9 cellular contexts compared by ENCODE assay signal in the genomic region with DNA sequence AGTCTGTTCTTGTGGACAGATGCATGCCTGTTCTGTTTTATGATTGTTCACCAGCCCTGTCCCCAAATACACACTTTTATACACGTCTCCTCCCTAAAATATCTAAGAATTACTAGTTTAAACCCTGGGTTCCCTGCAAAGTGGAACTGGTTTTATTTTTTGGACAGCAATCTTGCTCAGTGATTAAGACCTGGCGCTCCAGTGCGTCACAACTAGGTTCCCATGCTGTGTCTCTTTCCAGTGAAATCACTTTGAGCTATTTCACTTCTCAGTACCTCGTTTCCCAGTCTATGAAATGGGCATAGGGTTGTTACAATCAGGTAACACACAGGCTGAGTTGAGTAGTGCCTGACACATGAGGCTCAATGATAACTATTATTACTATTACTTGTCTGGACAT. TPM values are rescaled to one million over a fixed set of nuclear protein-coding genes. Genes with fewer than 3 reads are reported as not detected.
DNase-seq lines count a peak whose midpoint lies in the region; ATAC-seq and TF ChIP-seq lines count a peak whose summit lies in the region.
"Had no signal": no experiment of that assay in that cellular context is flagged by ENCODE, and none has a peak within 500 bp of the region (broad histone marks: within the 10 kb centered on the region; RNA-seq: fewer than 3 reads in every experiment).

No MANE protein-coding gene starts in this region.

- H3K36me3 ChIP-seq in adipocyte (ENCODE audit: control insufficient read depth, insufficient read depth, low read length, severe bottlenecking) (peaks cover 14% of the 10 kb centered on the region), right lobe of liver (peaks cover 0 to 12% (median 0%) of the 10 kb centered on the region in 4 donors)

- no peaks in the 10 kb centered on the region for H3K27me3 Mint-ChIP-seq in activated T-cell treated with anti-CD3 and anti-CD28 coated beads, Interleukin-2, amount 50 U/mL, for 72 hours (ENCODE audit: low read depth)
- no peaks in the 10 kb centered on the region for H3K27me3 Mint-ChIP-seq in type B pancreatic cell

- H3K9me3 ChIP-seq in adipocyte (ENCODE audit: control insufficient read depth, low read length), result no peaks in the 10 kb centered on the region
- no peaks in the 10 kb centered on the region for H3K9me3 ChIP-seq in right lobe of liver

- no peaks in the 10 kb centered on the region for H3K9me3 Mint-ChIP-seq in activated T-cell treated with anti-CD3 and anti-CD28 coated beads, Interleukin-2, amount 50 U/mL, for 72 hours
- no peaks in the 10 kb centered on the region for H3K9me3 Mint-ChIP-seq in type B pancreatic cell

- H3K36me3 Mint-ChIP-seq in activated T-cell treated with anti-CD3 and anti-CD28 coated beads, Interleukin-2, amount 50 U/mL, for 72 hours (ENCODE audit: insufficient read depth in 2 of 2), result peaks cover 2 to 4% of the 10 kb centered on the region in 2 donors
- H3K36me3 Mint-ChIP-seq in type B pancreatic cell, result peaks cover 13% of the 10 kb centered on the region

- peak overlapping the region; percentile 89 for H3K27ac Mint-ChIP-seq in activated T-cell treated with anti-CD3 and anti-CD28 coated beads, Interleukin-2, amount 50 U/mL, for 72 hours
- peak overlapping the region; percentile 22 for H3K27ac Mint-ChIP-seq in type B pancreatic cell

- peaks cover 28% of the 10 kb centered on the region for H3K4me1 Mint-ChIP-seq in activated T-cell treated with anti-CD3 and anti-CD28 coated beads, Interleukin-2, amount 50 U/mL, for 72 hours (ENCODE audit: low read depth)
- H3K4me1 Mint-ChIP-seq in type B pancreatic cell (ENCODE audit: unreplicated experiment), result peaks cover 28% of the 10 kb centered on the region

- TF ChIP-seq CTCF in right lobe of liver (IDR thresholded peaks at IDR 0.05), result no peak
- TF ChIP-seq CTCF in type B pancreatic cell (conservative IDR thresholded peaks at IDR 0.05), result no peak

- WGBS in right lobe of liver (ENCODE audit: insufficient coverage, low coverage, low lambda C conversion rate, missing lambda C conversion rate), result 74% methylated on average over 4 of the region's 4 CpGs

- H3K9ac ChIP-seq in adipocyte (ENCODE audit: low read length), result peak overlapping the region; percentile 97

- no peak for TF ChIP-seq POLR2A in right lobe of liver (IDR thresholded peaks at IDR 0.05)

- H3K4me3 Mint-ChIP-seq in activated T-cell treated with anti-CD3 and anti-CD28 coated beads, Interleukin-2, amount 50 U/mL, for 72 hours, result peak overlapping the region; percentile 87 to 93
- peak overlapping the region; percentile 100 for H3K4me3 Mint-ChIP-seq in type B pancreatic cell

- H3K27ac ChIP-seq in right lobe of liver, result no peak overlapping the region

- ATAC-seq in activated T-cell treated with anti-CD3 and anti-CD28 coated beads, Interleukin-2, amount 50 U/mL, for 72 hours (replicated peaks in 1 of 2), result no peak
- ATAC-seq in right lobe of liver, result no peak

- intact Hi-C loops in right lobe of liver (cut with DNase I), result no loop called here

- H3K27me3 ChIP-seq in adipocyte (replicated peaks; ENCODE audit: control insufficient read depth, insufficient read depth, low read length) (no peaks in the 10 kb centered on the region), right lobe of liver (no peaks in the 10 kb centered on the region)

- no peak for DNase-seq in activated T-cell treated with anti-CD3 and anti-CD28 coated beads, Interleukin-2, amount 50 U/mL, for 72 hours
- DNase-seq in activated T-cell treated with anti-CD3 and anti-CD28 coated beads for 4 hours (no peak), adipocyte (ENCODE audit: low read depth) (no peak), right lobe of liver (no peak), type B pancreatic cell (ENCODE audit: extremely low spot score, unreplicated experiment) (no peak), SK-N-DZ (ENCODE audit: low spot score) (no peak), NCI-H2107 treated with DMSO at 0.1 percent for 48 hours (lab: John Stamatoyannopoulos, UW; ENCODE audit: unreplicated experiment) (no peak)
- no peak for DNase-seq in activated CD4-positive, CD25-positive, alpha-beta regulatory T cell (lab: John Stamatoyannopoulos, UW)
- DNase-seq: cortex of kidney had no signal

- peak overlapping the region; percentile 98 for H3K4me3 ChIP-seq in adipocyte (ENCODE audit: low read length)
- H3K4me3 ChIP-seq in right lobe of liver, result peak overlapping the region in 2 of 3 donors; percentile 96 to 99

- peaks cover 22% of the 10 kb centered on the region for H3K4me1 ChIP-seq in adipocyte (ENCODE audit: control insufficient read depth, insufficient read depth, low read length)
- peaks cover 0 to 13% (median 8%) of the 10 kb centered on the region in 4 donors for H3K4me1 ChIP-seq in right lobe of liver

RNA-seq across cellular contexts. Expression of gene CEP20, which starts 1.1 kb away (rescaled TPM):
- 10 to 100 TPM; 59.4 to 81.5 TPM for total RNA-seq in activated T-cell treated with anti-CD3 and anti-CD28 coated beads, Interleukin-2, amount 50 U/mL, for 72 hours
- 10 to 100 TPM; 13.3 to 28.3 (median 18.3) TPM for total RNA-seq in right lobe of liver
- total RNA-seq in type B pancreatic cell (ENCODE audit: low replicate concordance), result 21.1 and 25.4 TPM in 2 replicates
- 60.5 and 63.1 TPM in 2 replicates for polyA plus RNA-seq in SK-N-DZ (2014; cell fraction: cytosol; rRNA removed)
- polyA plus RNA-seq in SK-N-DZ (2014; cell fraction: nucleus; rRNA removed), result 15.3 and 20.2 TPM in 2 replicates

RNA-seq across cellular contexts. Expression of gene MYH11, which starts 30.5 kb away (rescaled TPM):
- total RNA-seq in activated T-cell treated with anti-CD3 and anti-CD28 coated beads, Interleukin-2, amount 50 U/mL, for 72 hours, result not detected
- total RNA-seq in right lobe of liver, result 1 to 10 TPM; 1.5 to 3.9 (median 2.7) TPM
- 0.43 TPM in 1 of 2 replicates, not detected in the other for total RNA-seq in type B pancreatic cell (ENCODE audit: low replicate concordance)
- not detected in 2 replicates for polyA plus RNA-seq in SK-N-DZ (2014; cell fraction: cytosol; rRNA removed)
- not detected in 2 replicates for polyA plus RNA-seq in SK-N-DZ (2014; cell fraction: nucleus; rRNA removed)
